Comparison of ENCODE assay signal across 7 cellular contexts in the genomic region with DNA sequence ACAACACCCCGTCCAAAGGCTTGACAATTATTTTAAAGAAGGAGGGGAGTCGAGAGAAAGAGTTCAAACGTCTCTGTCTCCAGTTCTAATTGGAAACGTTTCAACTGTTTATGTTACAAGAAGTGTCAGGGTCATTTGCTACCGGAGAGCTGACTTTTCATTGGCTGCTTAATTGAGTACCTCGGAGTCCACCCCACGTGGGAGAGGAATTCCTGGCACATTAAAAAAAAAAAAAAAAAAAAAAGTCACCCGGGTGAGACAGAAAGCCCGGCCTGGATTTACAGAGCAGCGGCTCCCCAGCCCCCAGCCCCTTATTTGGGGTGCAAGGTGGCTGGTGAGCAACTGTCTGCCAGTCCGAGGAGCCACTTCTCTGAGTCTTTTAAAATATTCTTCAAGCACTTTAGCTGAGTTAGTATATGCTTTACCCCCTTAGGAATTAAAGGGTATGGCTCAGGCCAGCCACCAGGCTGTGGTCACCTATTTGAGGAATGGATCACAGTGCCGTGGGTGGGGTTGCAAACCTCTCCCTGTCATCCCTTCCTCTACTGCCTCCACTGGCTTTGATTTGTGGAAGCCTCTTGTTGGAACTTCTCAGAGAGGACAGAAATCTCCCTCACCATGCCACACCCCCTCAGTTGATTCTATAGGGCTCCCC. TPM values are rescaled to one million over a fixed set of nuclear protein-coding genes. Genes with fewer than 3 reads are reported as not detected.
DNase-seq lines count a peak whose midpoint lies in the region; ATAC-seq and TF ChIP-seq lines count a peak whose summit lies in the region.

No MANE protein-coding gene starts in this region.

- TF ChIP-seq CTCF in HEK293 (tag by site-specific recombination; IDR thresholded peaks at IDR 0.05), result no peak
- TF ChIP-seq CTCF in WTC11 (IDR thresholded peaks at IDR 0.05), result no peak
- TF ChIP-seq CTCF in testis (IDR thresholded peaks at IDR 0.05), result no peak

- 5% methylated on average over 12 of the region's 12 CpGs for WGBS in testis, 2 donors

- POLR2A ChIA-PET in HEK293 (lab: Yijun Ruan, JAX), result interaction anchor here (0.5 to 7.0 kb wide), 23 partner anchors 9 to 639 kb away, joined by 3 to 134 read pairs (median 4); no protein-coding TSS in a partner anchor
- POLR2A ChIA-PET in WTC11 (lab: Charles Lee), result interaction anchor here (0.6 to 4.6 kb wide), 8 partner anchors 10 to 482 kb away, joined by 3 to 44 read pairs (median 6); no protein-coding TSS in a partner anchor

- H3K4me1 ChIP-seq in HEK293 (ENCODE audit: control insufficient read depth, insufficient read depth, low read length) (peaks cover 20% of the 10 kb centered on the region), iPS-15b (ENCODE audit: control insufficient read depth, insufficient read depth, low read length) (peaks cover 14% of the 10 kb centered on the region), testis (peaks cover 39% of the 10 kb centered on the region)

- no peaks in the 10 kb centered on the region for H3K9me3 Mint-ChIP-seq in WTC11

- H3K9ac ChIP-seq in iPS-15b (ENCODE audit: low read depth, low read length), result no peak overlapping the region

- H3K27ac ChIP-seq in HEK293 (ENCODE audit: extremely low read depth, low read depth, low read length) (peak overlapping the region; percentile 99), testis (peak overlapping the region in 1 of 2 donors; percentile 80)

- no peak overlapping the region for H3K4me3 ChIP-seq in HEK293 (ENCODE audit: low read depth, low read length)
- peak overlapping the region; percentile 58 for H3K4me3 ChIP-seq in iPS-15b (ENCODE audit: low read depth, low read length)
- peak overlapping the region; percentile 19 to 56 for H3K4me3 ChIP-seq in testis

- H3K27me3 Mint-ChIP-seq in WTC11 (ENCODE audit: low read depth), result peaks cover 28% of the 10 kb centered on the region

- peak overlapping the region; percentile 91 for H3K4me3 Mint-ChIP-seq in WTC11

- DNase-seq in NCI-H2171 treated with DMSO at 0.1 percent for 48 hours (lab: John Stamatoyannopoulos, UW) (peak; percentile 95), WTC11 (ENCODE audit: low spot score) (peak; percentile 64), testis (peak; percentile 93), posterior vena cava (ENCODE audit: low spot score) (no peak)

- ATAC-seq in WTC11 (peak; percentile 1), HG03460 (IDR thresholded peaks at IDR 0.05; ENCODE audit: unreplicated experiment) (no peak)

- H3K36me3 ChIP-seq in HEK293 (ENCODE audit: control insufficient read depth in 2 of 2, insufficient read depth in 1 of 2, low read length in 2 of 2) (no peaks in the 10 kb centered on the region), iPS-15b (ENCODE audit: control insufficient read depth, insufficient read depth, low read length) (no peaks in the 10 kb centered on the region), testis (ENCODE audit: low read depth, missing control alignments) (no peaks in the 10 kb centered on the region)

- peaks cover 36% of the 10 kb centered on the region for H3K4me1 Mint-ChIP-seq in WTC11

- intact Hi-C loops in testis (cut with DNase I; ENCODE audit: low total_unique reads) (no loop called here), posterior vena cava (cut with DNase I) (loop anchor here (5.0 kb wide), 2 partner anchors 209 to 839 kb away; no protein-coding TSS in a partner anchor)

- no peak overlapping the region for H3K27ac Mint-ChIP-seq in WTC11

- CTCF ChIA-PET in HEK293 (lab: Yijun Ruan, JAX) (interaction anchor here (0.5 to 3.0 kb wide), 13 partner anchors 9 to 535 kb away, joined by 3 to 13 read pairs (median 4); no protein-coding TSS in a partner anchor), WTC11 (lab: Charles Lee) (interaction anchor here (0.7 to 3.6 kb wide), 10 partner anchors 10 to 1118 kb away, joined by 3 to 29 read pairs (median 3); no protein-coding TSS in a partner anchor)

- H3K27me3 ChIP-seq in iPS-15b (ENCODE audit: control insufficient read depth, insufficient read depth, low read length) (peaks cover 20% of the 10 kb centered on the region), testis (no peaks in the 10 kb centered on the region)

- no peak for TF ChIP-seq POLR2A in testis (IDR thresholded peaks at IDR 0.05)

- no peaks in the 10 kb centered on the region for H3K36me3 Mint-ChIP-seq in WTC11

- H3K9me3 ChIP-seq in HEK293 (ENCODE audit: control insufficient read depth, insufficient read depth, low read depth, low read length) (no peaks in the 10 kb centered on the region), iPS-15b (ENCODE audit: control insufficient read depth, insufficient read depth, low read length) (no peaks in the 10 kb centered on the region), testis (no peaks in the 10 kb centered on the region)

TF ChIP-seq in HEK293, 187 proteins besides CTCF, POLR2A, EP300 and RAD21 (continues in another document):
- TF ChIP-seq ZNF366 (tag by site-specific recombination; conservative IDR thresholded peaks at IDR 0.05), result peak; percentile 77
- TF ChIP-seq ZNF530 (tag by site-specific recombination; IDR thresholded peaks at IDR 0.05; ENCODE audit: low read depth), result no peak
- TF ChIP-seq GLI2 (tag by site-specific recombination; IDR thresholded peaks at IDR 0.05; ENCODE audit: borderline replicate concordance, low read depth), result 0 out of 2 replicates have a peak, but pooled peaks have one; percentile 4
- TF ChIP-seq GLIS1 (tag by site-specific recombination; IDR thresholded peaks at IDR 0.05), result peak; percentile 88
- peak; percentile 77 for TF ChIP-seq ZNF341 (tag by site-specific recombination; IDR thresholded peaks at IDR 0.05; ENCODE audit: low read depth)
- TF ChIP-seq EGR2 (tag by site-specific recombination; IDR thresholded peaks at IDR 0.05; ENCODE audit: low read depth), result peak; percentile 86
- TF ChIP-seq ZNF510 (tag by site-specific recombination; IDR thresholded peaks at IDR 0.05; ENCODE audit: insufficient replicate concordance), result no peak
- TF ChIP-seq ZNF585B (tag by site-specific recombination; IDR thresholded peaks at IDR 0.05), result no peak
- TF ChIP-seq, protein P1, sequence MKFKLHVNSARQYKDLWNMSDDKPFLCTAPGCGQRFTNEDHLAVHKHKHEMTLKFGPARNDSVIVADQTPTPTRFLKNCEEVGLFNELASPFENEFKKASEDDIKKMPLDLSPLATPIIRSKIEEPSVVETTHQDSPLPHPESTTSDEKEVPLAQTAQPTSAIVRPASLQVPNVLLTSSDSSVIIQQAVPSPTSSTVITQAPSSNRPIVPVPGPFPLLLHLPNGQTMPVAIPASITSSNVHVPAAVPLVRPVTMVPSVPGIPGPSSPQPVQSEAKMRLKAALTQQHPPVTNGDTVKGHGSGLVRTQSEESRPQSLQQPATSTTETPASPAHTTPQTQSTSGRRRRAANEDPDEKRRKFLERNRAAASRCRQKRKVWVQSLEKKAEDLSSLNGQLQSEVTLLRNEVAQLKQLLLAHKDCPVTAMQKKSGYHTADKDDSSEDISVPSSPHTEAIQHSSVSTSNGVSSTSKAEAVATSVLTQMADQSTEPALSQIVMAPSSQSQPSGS (tag by site-specific recombination; IDR thresholded peaks at IDR 0.05; ENCODE audit: low read depth), result 0 out of 2 replicates have a peak, but pooled peaks have one; percentile 23
- TF ChIP-seq MZF1 (tag by site-specific recombination; IDR thresholded peaks at IDR 0.05; ENCODE audit: borderline replicate concordance), result no peak
- TF ChIP-seq WT1 (tag by site-specific recombination; IDR thresholded peaks at IDR 0.05), result peak; percentile 7; the same call in 1 of the 2 replicates
- no peak for TF ChIP-seq ZNF555 (tag by site-specific recombination; conservative IDR thresholded peaks at IDR 0.05)
- TF ChIP-seq SP7 (tag by site-specific recombination; IDR thresholded peaks at IDR 0.05), result peak; percentile 52
- 0 out of 2 replicates have a peak, but pooled peaks have one; percentile 47 for TF ChIP-seq KLF16 (tag by site-specific recombination; IDR thresholded peaks at IDR 0.05)

TF ChIP-seq in WTC11, 78 proteins besides CTCF, POLR2A, EP300 and RAD21:
- TF ChIP-seq, protein P2, sequence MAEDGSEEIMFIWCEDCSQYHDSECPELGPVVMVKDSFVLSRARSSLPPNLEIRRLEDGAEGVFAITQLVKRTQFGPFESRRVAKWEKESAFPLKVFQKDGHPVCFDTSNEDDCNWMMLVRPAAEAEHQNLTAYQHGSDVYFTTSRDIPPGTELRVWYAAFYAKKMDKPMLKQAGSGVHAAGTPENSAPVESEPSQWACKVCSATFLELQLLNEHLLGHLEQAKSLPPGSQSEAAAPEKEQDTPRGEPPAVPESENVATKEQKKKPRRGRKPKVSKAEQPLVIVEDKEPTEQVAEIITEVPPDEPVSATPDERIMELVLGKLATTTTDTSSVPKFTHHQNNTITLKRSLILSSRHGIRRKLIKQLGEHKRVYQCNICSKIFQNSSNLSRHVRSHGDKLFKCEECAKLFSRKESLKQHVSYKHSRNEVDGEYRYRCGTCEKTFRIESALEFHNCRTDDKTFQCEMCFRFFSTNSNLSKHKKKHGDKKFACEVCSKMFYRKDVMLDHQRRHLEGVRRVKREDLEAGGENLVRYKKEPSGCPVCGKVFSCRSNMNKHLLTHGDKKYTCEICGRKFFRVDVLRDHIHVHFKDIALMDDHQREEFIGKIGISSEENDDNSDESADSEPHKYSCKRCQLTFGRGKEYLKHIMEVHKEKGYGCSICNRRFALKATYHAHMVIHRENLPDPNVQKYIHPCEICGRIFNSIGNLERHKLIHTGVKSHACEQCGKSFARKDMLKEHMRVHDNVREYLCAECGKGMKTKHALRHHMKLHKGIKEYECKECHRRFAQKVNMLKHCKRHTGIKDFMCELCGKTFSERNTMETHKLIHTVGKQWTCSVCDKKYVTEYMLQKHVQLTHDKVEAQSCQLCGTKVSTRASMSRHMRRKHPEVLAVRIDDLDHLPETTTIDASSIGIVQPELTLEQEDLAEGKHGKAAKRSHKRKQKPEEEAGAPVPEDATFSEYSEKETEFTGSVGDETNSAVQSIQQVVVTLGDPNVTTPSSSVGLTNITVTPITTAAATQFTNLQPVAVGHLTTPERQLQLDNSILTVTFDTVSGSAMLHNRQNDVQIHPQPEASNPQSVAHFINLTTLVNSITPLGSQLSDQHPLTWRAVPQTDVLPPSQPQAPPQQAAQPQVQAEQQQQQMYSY (CRISPR knock-in tag; IDR thresholded peaks at IDR 0.05), result peak; percentile 92
- TF ChIP-seq NFYB (CRISPR knock-in tag; conservative IDR thresholded peaks at IDR 0.05; ENCODE audit: low read depth), result 0 out of 2 replicates have a peak, but pooled peaks have one; percentile 22
- TF ChIP-seq, protein P3, sequence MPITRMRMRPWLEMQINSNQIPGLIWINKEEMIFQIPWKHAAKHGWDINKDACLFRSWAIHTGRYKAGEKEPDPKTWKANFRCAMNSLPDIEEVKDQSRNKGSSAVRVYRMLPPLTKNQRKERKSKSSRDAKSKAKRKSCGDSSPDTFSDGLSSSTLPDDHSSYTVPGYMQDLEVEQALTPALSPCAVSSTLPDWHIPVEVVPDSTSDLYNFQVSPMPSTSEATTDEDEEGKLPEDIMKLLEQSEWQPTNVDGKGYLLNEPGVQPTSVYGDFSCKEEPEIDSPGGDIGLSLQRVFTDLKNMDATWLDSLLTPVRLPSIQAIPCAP (CRISPR knock-in tag; IDR thresholded peaks at IDR 0.05), result no peak

RNA-seq across cellular contexts. Expression of a gene that starts 3.9 kb away (rescaled TPM):
- total RNA-seq in WTC11 (2021), result 66.8 to 78.7 TPM (median 68.0 TPM) in 3 replicates
- 100 to 1,000 TPM in 1 of 2 donors, 10 to 100 TPM in 1; 99.5 to 139 TPM for total RNA-seq in testis
- polyA plus RNA-seq in testis (ENCODE audit: insufficient read depth, low read depth, low replicate concordance), result 60.5 TPM
- total RNA-seq in posterior vena cava, result 10 to 100 TPM; 45.5 to 50.9 TPM
